In genomic region chr1:58773406-58773840, GRCh38 we compare ENCODE assay signal across 1 cellular context.
TF ChIP-seq lines count a peak whose summit lies in the region.

No MANE protein-coding gene starts in this region.

TF ChIP-seq in HEK293, 187 proteins besides CTCF, POLR2A, EP300 and RAD21 (continued from another document):
- TF ChIP-seq ZBTB11 (tag by site-specific recombination; conservative IDR thresholded peaks at IDR 0.05; ENCODE audit: low read depth), result 0 out of 2 replicates have a peak, but pooled peaks have one; percentile 11
- no peak for TF ChIP-seq ZEB2 (tag by site-specific recombination; IDR thresholded peaks at IDR 0.05)
- TF ChIP-seq ZNF335 (tag by site-specific recombination; conservative IDR thresholded peaks at IDR 0.05), result peak; percentile 92
- TF ChIP-seq SCRT1 (tag by site-specific recombination; IDR thresholded peaks at IDR 0.05; ENCODE audit: borderline replicate concordance), result 0 out of 2 replicates have a peak, but pooled peaks have one; percentile 9
- peak; percentile 66 for TF ChIP-seq ZBTB44 (tag by site-specific recombination; IDR thresholded peaks at IDR 0.05)
- TF ChIP-seq ZNF629 (tag by site-specific recombination; IDR thresholded peaks at IDR 0.05), result peak; percentile 27; the same call in 1 of the 2 replicates
- no peak for TF ChIP-seq ZNF148 (tag by site-specific recombination; IDR thresholded peaks at IDR 0.05; ENCODE audit: borderline replicate concordance)
- TF ChIP-seq ZNF2 (tag by site-specific recombination; IDR thresholded peaks at IDR 0.05), result peak; percentile 66; the same call in 1 of the 2 replicates
- TF ChIP-seq ZXDB (tag by site-specific recombination; IDR thresholded peaks at IDR 0.05), result peak; percentile 30; the same call in 1 of the 2 replicates
- no peak for TF ChIP-seq KLF8 (tag by site-specific recombination; IDR thresholded peaks at IDR 0.05)
- TF ChIP-seq ZSCAN16 (tag by site-specific recombination; IDR thresholded peaks at IDR 0.05), result no peak
- no peak for TF ChIP-seq ZNF292 (tag by site-specific recombination; IDR thresholded peaks at IDR 0.05; ENCODE audit: borderline replicate concordance, low read depth)
- no peak for TF ChIP-seq HOXC10 (CRISPR knock-in tag; IDR thresholded peaks at IDR 0.05)
